Comparison of ENCODE assay signal across 28 cellular contexts in the genomic region with DNA sequence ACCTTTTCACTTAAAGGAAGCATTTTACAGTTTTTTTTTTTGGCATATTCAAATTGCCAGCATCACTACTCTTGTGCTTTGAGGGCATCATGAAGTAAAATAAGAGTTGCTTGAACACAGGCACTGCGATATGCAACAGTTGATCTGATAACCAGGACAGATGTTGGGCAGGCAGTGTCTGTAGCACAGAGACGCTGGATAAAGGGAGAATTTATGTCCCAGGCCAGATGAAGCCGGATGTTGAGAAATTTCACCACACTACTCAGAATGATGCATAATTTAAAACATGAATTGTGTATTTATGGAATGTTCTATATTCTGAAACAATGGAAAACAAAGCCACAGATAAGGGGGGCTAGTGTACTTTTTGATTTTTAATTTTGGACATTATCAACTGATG.
DNase-seq lines count a peak whose midpoint lies in the region; ATAC-seq and TF ChIP-seq lines count a peak whose summit lies in the region.
"Had no signal": no experiment of that assay in that cellular context is flagged by ENCODE, and none has a peak within 500 bp of the region (broad histone marks: within the 10 kb centered on the region; RNA-seq: fewer than 3 reads in every experiment).

No MANE protein-coding gene starts in this region.

- H3K27me3 ChIP-seq in mammary epithelial cell (ENCODE audit: insufficient read depth, low read length) = no peaks in the 10 kb centered on the region
- no peaks in the 10 kb centered on the region for H3K27me3 ChIP-seq in tibial artery
- H3K27me3 ChIP-seq: neutrophil, stomach, transverse colon had no signal

- no peaks in the 10 kb centered on the region for H3K4me1 Mint-ChIP-seq in MCF 10A (ENCODE audit: insufficient read depth, unreplicated experiment)
- H3K4me1 Mint-ChIP-seq: B cell had no signal

- H3K9me3 Mint-ChIP-seq in MCF 10A (ENCODE audit: unreplicated experiment) = no peaks in the 10 kb centered on the region

- peaks cover 30% of the 10 kb centered on the region for H3K36me3 Mint-ChIP-seq in MCF 10A (ENCODE audit: insufficient read depth, unreplicated experiment)

- CTCF ChIA-PET in MCF 10A (lab: Yijun Ruan, JAX) = interaction anchor here (0.6 to 1.4 kb wide), 3 partner anchors 73 to 347 kb away, joined by 3 read pairs; no protein-coding TSS in a partner anchor
- CTCF ChIA-PET in mammary epithelial cell (lab: Charles Lee; ENCODE audit: low non-redundant PET) = no interaction called here

- H3K4me3 ChIP-seq in mammary epithelial cell (replicated peaks in 1 of 3; ENCODE audit: insufficient read depth in 1 of 3, low read depth in 2 of 3, low read length in 3 of 3) (no peak overlapping the region), fibroblast of mammary gland (ENCODE audit: control insufficient read depth, low read depth, low read length) (no peak overlapping the region), tibial artery (no peak overlapping the region)
- H3K4me3 ChIP-seq: K562, prostate gland, stomach, transverse colon had no signal

- no TSS peak for BruUV-seq in MCF 10A (replicated peaks; lab: Mats Ljungman, UMichigan)
- BruUV-seq in mammary epithelial cell (replicated peaks; lab: Mats Ljungman, UMichigan) = no TSS peak

- H3K36me3 ChIP-seq in mammary epithelial cell (ENCODE audit: insufficient read depth, low read length) = peaks cover 10% of the 10 kb centered on the region
- peaks cover 16 to 53% (median 39%) of the 10 kb centered on the region in 3 donors for H3K36me3 ChIP-seq in tibial artery
- H3K36me3 ChIP-seq: prostate gland had no signal

- peaks cover 3% of the 10 kb centered on the region for H3K9me3 ChIP-seq in mammary epithelial cell (replicated peaks; ENCODE audit: insufficient read depth, low read length)
- H3K9me3 ChIP-seq in tibial artery = no peaks in the 10 kb centered on the region
- H3K9me3 ChIP-seq: neutrophil, prostate gland, stomach, transverse colon had no signal

- TF ChIP-seq CTCF in MCF 10A (IDR thresholded peaks at IDR 0.05; ENCODE audit: unreplicated experiment) = no peak
- no peak for TF ChIP-seq CTCF in mammary epithelial cell (conservative IDR thresholded peaks at IDR 0.05 in 1 of 2, IDR thresholded peaks at IDR 0.05 in 1 of 2; ENCODE audit: extremely low read depth in 1 of 2, insufficient read depth in 1 of 2, low read depth in 1 of 2, low read length in 2 of 2)
- no peak for TF ChIP-seq CTCF in fibroblast of mammary gland (conservative IDR thresholded peaks at IDR 0.05; ENCODE audit: control insufficient read depth, insufficient read depth, low read depth, low read length)
- no peak for TF ChIP-seq CTCF in tibial artery (IDR thresholded peaks at IDR 0.05)

- in situ Hi-C loops in mammary epithelial cell (cut with MboI; ENCODE audit: low sequenced_read_pairs in 2 of 2) = no loop called here

- H3K4me1 ChIP-seq in mammary epithelial cell (ENCODE audit: insufficient read depth, low read length) = no peaks in the 10 kb centered on the region
- H3K4me1 ChIP-seq in tibial artery = no peaks in the 10 kb centered on the region
- H3K4me1 ChIP-seq: prostate gland, transverse colon had no signal

- no peak overlapping the region for H3K9ac ChIP-seq in mammary epithelial cell (ENCODE audit: insufficient read depth, low read length)

- no peak overlapping the region for H3K27ac Mint-ChIP-seq in MCF 10A (ENCODE audit: low read depth, unreplicated experiment)
- H3K27ac Mint-ChIP-seq: activated CD8-positive, alpha-beta T cell treated with anti-CD3 and anti-CD28 coated beads for 36 hours; activated naive CD8-positive, alpha-beta T cell; B cell had no signal

- H3K27me3 Mint-ChIP-seq in MCF 10A (ENCODE audit: insufficient read depth, unreplicated experiment) = no peaks in the 10 kb centered on the region
- H3K27me3 Mint-ChIP-seq: activated CD8-positive, alpha-beta T cell treated with anti-CD3 and anti-CD28 coated beads for 36 hours; activated naive CD8-positive, alpha-beta T cell; B cell; brain had no signal

- POLR2A ChIA-PET in MCF 10A (lab: Yijun Ruan, JAX) = no interaction called here

- intact Hi-C loops in MCF 10A (cut with micrococcal nuclease) (no loop called here), mammary epithelial cell (cut with micrococcal nuclease) (no loop called here), tibial artery (cut with DNase I; ENCODE audit: low total_unique reads) (no loop called here)

- H3K27ac ChIP-seq in mammary epithelial cell (ENCODE audit: insufficient read depth, low read depth, low read length) (no peak overlapping the region), tibial artery (no peak overlapping the region)
- H3K27ac ChIP-seq: neutrophil, prostate gland, transverse colon had no signal

- DNase-seq in MCF 10A (ENCODE audit: unreplicated experiment) (peak; percentile 9), mammary epithelial cell (no peak), fibroblast of mammary gland (ENCODE audit: low read depth) (peak; percentile 64), tibial artery (no peak), Kasumi-1 (lab: John Stamatoyannopoulos, UW) (no peak), medulla oblongata (ENCODE audit: extremely low spot score) (no peak)
- DNase-seq: 8988T; activated CD4-positive, CD25-positive, alpha-beta regulatory T cell treated with anti-CD3 and anti-CD28 coated beads, Interleukin-2, amount 50 U/mL, for 72 hours; activated CD8-positive, alpha-beta T cell treated with anti-CD3 and anti-CD28 coated beads for 36 hours; COR-L47; DMS79 treated with DMSO at 0.1 percent for 48 hours; effector memory CD4-positive, alpha-beta T cell; erythroblast; NCI-H1436 treated with DMSO at 0.1 percent for 48 hours; NK-92 treated with Interleukin-12 subunit alpha and Interleukin-12 subunit beta, amount 100 ng/mL, for 24 hours; SHP77 treated with DMSO at 0.1 percent for 48 hours; stimulated activated CD8-positive, alpha-beta memory T cell treated with anti-CD3 and anti-CD28 coated beads, Interleukin-4, amount 100 ng/mL, for 48 hours; stomach; transverse colon had no signal

- no peaks in the 10 kb centered on the region for H3K79me2 ChIP-seq in mammary epithelial cell (ENCODE audit: insufficient read depth, low read length)

- no peak overlapping the region for H3K4me2 ChIP-seq in mammary epithelial cell (ENCODE audit: insufficient read depth, low read depth, low read length)

- dilution Hi-C loops in mammary epithelial cell (cut with HindIII; ENCODE audit: low sequenced_read_pairs) = no loop called here

- ATAC-seq in SK-N-SH treated with all-trans-retinoic acid at 6 μM for 48 hours (peak; percentile 76), HG02763 (IDR thresholded peaks at IDR 0.05; ENCODE audit: unreplicated experiment) (no peak)
- ATAC-seq: activated CD8-positive, alpha-beta T cell treated with anti-CD3 and anti-CD28 coated beads for 36 hours; K562; Panc1 had no signal

- no peaks in the 10 kb centered on the region for H4K20me1 ChIP-seq in mammary epithelial cell (ENCODE audit: insufficient read depth, low read length)

- H3K4me3 Mint-ChIP-seq in MCF 10A (ENCODE audit: unreplicated experiment) = no peak overlapping the region
- H3K4me3 Mint-ChIP-seq: activated CD8-positive, alpha-beta T cell treated with anti-CD3 and anti-CD28 coated beads for 36 hours; activated naive CD8-positive, alpha-beta T cell; B cell; brain had no signal

- H2AFZ ChIP-seq in mammary epithelial cell (ENCODE audit: low read depth, low read length) = no peak overlapping the region

- WGBS in mammary epithelial cell (ENCODE audit: low coverage, missing lambda C conversion rate) = 100% methylated on average over 3 of the region's 3 CpGs

TF ChIP-seq in SK-N-SH treated with all-trans-retinoic acid at 6 μM for 48 hours, 23 proteins besides CTCF, POLR2A, EP300 and RAD21:
- TF ChIP-seq ESRRG (CRISPR knock-in tag; IDR thresholded peaks at IDR 0.05) = no peak
- TF ChIP-seq TOX (CRISPR knock-in tag; IDR thresholded peaks at IDR 0.05; ENCODE audit: borderline replicate concordance) = no peak
- peak; percentile 66; the same call in 1 of the 2 replicates for TF ChIP-seq TCF4 (CRISPR knock-in tag; IDR thresholded peaks at IDR 0.05; ENCODE audit: borderline replicate concordance)
- no peak for TF ChIP-seq ZNF565 (CRISPR knock-in tag; conservative IDR thresholded peaks at IDR 0.05; ENCODE audit: low read depth)

Comparison
In these comparisons a context has a peak if more than half of its experiments do, and no peak if none do; other contexts are left out.
1. DNase-seq: peak in MCF 10A (single experiment) and fibroblast of mammary gland (single experiment); none in mammary epithelial cell (single experiment), tibial artery (0 of 2), Kasumi-1 (0 of 2) and medulla oblongata (single experiment).